In genomic region chr3:71559021-71559420, GRCh38 we compare ENCODE assay signal across 19 cellular contexts. TPM values are rescaled to one million over a fixed set of nuclear protein-coding genes. Genes with fewer than 3 reads are reported as not detected.
DNase-seq lines count a peak whose midpoint lies in the region; TF ChIP-seq lines count a peak whose summit lies in the region.
"Had no signal": no experiment of that assay in that cellular context is flagged by ENCODE, and none has a peak within 500 bp of the region (broad histone marks: within the 10 kb centered on the region; RNA-seq: fewer than 3 reads in every experiment).

No MANE protein-coding gene starts in this region.

- TF ChIP-seq CTCF in CD14-positive monocyte (IDR thresholded peaks at IDR 0.05) (no peak), OCI-LY7 (conservative IDR thresholded peaks at IDR 0.05; ENCODE audit: low read length) (no peak), nephron progenitor cell (IDR thresholded peaks at IDR 0.05) (no peak)

- no peak for DNase-seq in CD14-positive monocyte (ENCODE audit: low spot score)
- DNase-seq in ELF-1 (ENCODE audit: low read depth, low spot score) = peak; percentile 15
- DNase-seq in OCI-LY7 (ENCODE audit: low spot score) = no peak
- DNase-seq in nephron progenitor cell = no peak
- no peak for DNase-seq in activated effector memory CD4-positive, alpha-beta T cell treated with Interleukin-2 at 50 U/mL for 16 hours
- DNase-seq in NCI-H1105 (lab: John Stamatoyannopoulos, UW) = no peak
- DNase-seq in NCI-H2227 treated with DMSO at 0.1 percent for 48 hours (lab: John Stamatoyannopoulos, UW) = no peak
- DNase-seq in Kasumi-1 (lab: John Stamatoyannopoulos, UW) = no peak
- DNase-seq: 8988T; CD4-positive, CD25-positive, alpha-beta regulatory T cell; CD8-positive, alpha-beta memory T cell; COR-L47; DMS 273 treated with DMSO at 0.1 percent for 48 hours; DMS53; DND-41; GF-D8; H9 had no signal

- 0 out of 2 replicates have a peak overlapping the region, but pooled peaks have one; percentile 1 for H3K4me2 ChIP-seq in OCI-LY7 (ENCODE audit: low read length)
- H3K4me2 ChIP-seq: BLaER1 treated with 17β-estradiol and CSF1 and Interleukin-3, amounts not matched to agents 10 nM and 100 nM had no signal

- H3K9me2 ChIP-seq in OCI-LY7 (ENCODE audit: insufficient read depth, low read length) = no peaks in the 10 kb centered on the region

- intact Hi-C loops in CD14-positive monocyte (cut with micrococcal nuclease) = no loop called here
- intact Hi-C loops in OCI-LY7 (cut with micrococcal nuclease; ENCODE audit: unreplicated experiment) = no loop called here

- H3K36me3 Mint-ChIP-seq in CD14-positive monocyte (peaks cover 24 to 28% of the 10 kb centered on the region in 2 donors), nephron progenitor cell (ENCODE audit: low read depth) (peaks cover 60% of the 10 kb centered on the region)

- BruUV-seq in OCI-LY7 (replicated peaks; lab: Mats Ljungman, UMichigan) = no TSS peak

- peaks cover 14% of the 10 kb centered on the region; the same call in 1 of the 2 replicates for H3K9me3 ChIP-seq in OCI-LY7 (ENCODE audit: low read length)

- H2AFZ ChIP-seq in OCI-LY7 (ENCODE audit: low read length) = no peak overlapping the region

- POLR2A ChIA-PET in OCI-LY7 (lab: Charles Lee) = interaction anchor here (0.8 kb wide), 1 partner anchor 21 kb away, joined by 4 read pairs; no protein-coding TSS in a partner anchor

- peak overlapping the region in 5 of 7 donors; percentile 47 to 86 (median 59) for H3K27ac Mint-ChIP-seq in CD14-positive monocyte
- peak overlapping the region; percentile 25 for H3K27ac Mint-ChIP-seq in nephron progenitor cell
- H3K27ac Mint-ChIP-seq: B cell; CD8-positive, alpha-beta memory T cell had no signal

- H3K9me3 Mint-ChIP-seq in CD14-positive monocyte = peaks cover 0 to 3% (median 0%) of the 10 kb centered on the region in 7 donors
- H3K9me3 Mint-ChIP-seq in nephron progenitor cell = peaks cover 33% of the 10 kb centered on the region
- H3K9me3 Mint-ChIP-seq: CD4-positive, CD25-positive, alpha-beta regulatory T cell; H9 had no signal

- H3K27ac ChIP-seq in OCI-LY7 (ENCODE audit: low read depth, low read length, poor library complexity, severe bottlenecking) = peak overlapping the region; percentile 29
- H3K27ac ChIP-seq: BLaER1 treated with 17β-estradiol and CSF1 and Interleukin-3, amounts not matched to agents 10 nM and 100 nM had no signal

- CTCF ChIA-PET in OCI-LY7 (lab: Charles Lee; ENCODE audit: unreplicated experiment) = no interaction called here

- peaks cover 49% of the 10 kb centered on the region for H3K36me3 ChIP-seq in OCI-LY7 (ENCODE audit: insufficient read depth, low read length)

- H3K27me3 Mint-ChIP-seq in CD14-positive monocyte (ENCODE audit: low read depth in 3 of 3) (no peaks in the 10 kb centered on the region), nephron progenitor cell (ENCODE audit: low read depth, poor library complexity) (no peaks in the 10 kb centered on the region)
- H3K27me3 Mint-ChIP-seq: B cell; CD4-positive, CD25-positive, alpha-beta regulatory T cell; CD8-positive, alpha-beta memory T cell had no signal

- H3K4me1 ChIP-seq in OCI-LY7 (ENCODE audit: insufficient read depth, low read length, poor library complexity, severe bottlenecking) = peaks cover 69% of the 10 kb centered on the region

- H3K79me2 ChIP-seq in OCI-LY7 (ENCODE audit: insufficient read depth, low read depth, low read length) = peaks cover 85% of the 10 kb centered on the region

- H3K4me3 Mint-ChIP-seq in CD14-positive monocyte (no peak overlapping the region), nephron progenitor cell (no peak overlapping the region)
- H3K4me3 Mint-ChIP-seq: B cell; CD4-positive, CD25-positive, alpha-beta regulatory T cell; CD8-positive, alpha-beta memory T cell; H9 had no signal

- no peak overlapping the region for H3K4me3 ChIP-seq in OCI-LY7 (ENCODE audit: low read depth, low read length, poor library complexity, severe bottlenecking)
- H3K4me3 ChIP-seq: BLaER1 treated with 17β-estradiol and CSF1 and Interleukin-3, amounts not matched to agents 10 nM and 100 nM had no signal

- no peaks in the 10 kb centered on the region for H4K20me1 ChIP-seq in OCI-LY7 (ENCODE audit: insufficient read depth, low read length)
- H4K20me1 ChIP-seq: BLaER1 treated with 17β-estradiol and CSF1 and Interleukin-3, amounts not matched to agents 10 nM and 100 nM had no signal

- peaks cover 42% of the 10 kb centered on the region for H3K4me1 Mint-ChIP-seq in CD14-positive monocyte
- peaks cover 9% of the 10 kb centered on the region for H3K4me1 Mint-ChIP-seq in nephron progenitor cell
- H3K4me1 Mint-ChIP-seq: CD8-positive, alpha-beta memory T cell had no signal

RNA-seq across cellular contexts. Expression of gene FOXP1, which starts 24.5 kb away (rescaled TPM):
- 10 to 100 TPM; 27.8 to 42.6 TPM for polyA plus RNA-seq in CD14-positive monocyte
- 67.2 and 87.3 TPM in 2 replicates for total RNA-seq in OCI-LY7 (2014; rRNA removed; shearing (Covaris generic))
- total RNA-seq in OCI-LY7 (2022) = 151 and 168 TPM in 2 replicates
